In the genomic region with DNA sequence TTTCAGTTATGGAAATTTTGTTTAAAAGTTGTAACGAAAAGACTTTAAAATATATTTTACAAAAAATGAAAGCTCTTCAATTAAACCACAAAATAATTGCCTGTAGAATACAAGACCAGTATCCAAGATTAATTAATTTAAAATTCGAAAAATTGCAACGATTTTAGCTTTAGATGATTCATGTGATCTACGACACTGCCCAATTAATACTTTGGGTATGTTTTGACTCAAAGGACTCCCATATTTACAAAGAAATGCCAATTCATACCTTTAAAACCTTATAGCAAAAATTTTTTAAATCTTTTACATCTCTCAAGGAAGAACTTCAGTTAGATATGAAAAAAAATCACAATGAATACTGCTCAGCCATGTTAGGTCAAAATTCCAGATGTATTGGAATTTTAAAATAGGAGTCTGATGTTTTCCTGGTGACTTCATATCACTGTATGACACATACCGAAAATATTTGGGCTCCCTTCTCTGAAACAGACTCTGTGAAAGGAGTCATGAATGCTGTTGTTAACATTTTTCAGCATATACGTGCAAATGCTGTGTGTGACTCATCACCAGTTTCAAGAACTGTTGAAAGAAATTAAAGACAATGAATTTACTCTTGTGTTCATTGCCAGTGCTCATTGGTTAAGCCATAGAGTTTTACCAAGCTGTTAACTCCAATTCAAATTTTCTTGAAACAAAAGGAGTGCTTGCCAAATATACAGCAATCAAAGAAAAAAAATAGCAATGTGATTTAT, we compare ENCODE assay signal across 8 cellular contexts. TPM values are rescaled to one million over a fixed set of nuclear protein-coding genes. Genes with fewer than 3 reads are reported as not detected.
DNase-seq lines count a peak whose midpoint lies in the region; ATAC-seq and TF ChIP-seq lines count a peak whose summit lies in the region.

No MANE protein-coding gene starts in this region.

- no peaks in the 10 kb centered on the region for H3K9me3 ChIP-seq in MG63
- no peaks in the 10 kb centered on the region for H3K9me3 ChIP-seq in mammary epithelial cell (replicated peaks; ENCODE audit: insufficient read depth, low read length)
- no peaks in the 10 kb centered on the region for H3K9me3 ChIP-seq in neural progenitor cell (ENCODE audit: low read depth)

- intact Hi-C loops in mammary epithelial cell (cut with micrococcal nuclease) (loop anchor here (2.0 kb wide), 1 partner anchor 14 kb away; the partner anchor contains the start of gene SMS), head of caudate nucleus (cut with DNase I) (no loop called here)

- H3K27me3 Mint-ChIP-seq in neural progenitor cell (ENCODE audit: insufficient read depth, low read depth) = peaks cover 3% of the 10 kb centered on the region

- CTCF ChIA-PET in AG04449 (lab: Yijun Ruan, JAX) (interaction anchor here (1.8 kb wide), 1 partner anchor 59 kb away, joined by 3 read pairs; no protein-coding TSS in a partner anchor), mammary epithelial cell (lab: Charles Lee; ENCODE audit: low non-redundant PET) (no interaction called here)

- no peak overlapping the region for H2AFZ ChIP-seq in mammary epithelial cell (ENCODE audit: low read depth, low read length)
- H2AFZ ChIP-seq in neural progenitor cell (replicated peaks) = no peak overlapping the region

- H4K20me1 ChIP-seq in mammary epithelial cell (ENCODE audit: insufficient read depth, low read length) (no peaks in the 10 kb centered on the region), neural progenitor cell (ENCODE audit: low read depth) (no peaks in the 10 kb centered on the region)

- H3K9ac ChIP-seq in mammary epithelial cell (ENCODE audit: insufficient read depth, low read length) (no peak overlapping the region), neural progenitor cell (no peak overlapping the region)

- H3K79me2 ChIP-seq in mammary epithelial cell (ENCODE audit: insufficient read depth, low read length) (no peaks in the 10 kb centered on the region), neural progenitor cell (ENCODE audit: low read depth) (no peaks in the 10 kb centered on the region)

- BruUV-seq in mammary epithelial cell (replicated peaks; lab: Mats Ljungman, UMichigan) = no TSS peak

- H3K4me1 ChIP-seq in mammary epithelial cell (ENCODE audit: insufficient read depth, low read length) (peaks cover 13% of the 10 kb centered on the region), neural progenitor cell (no peaks in the 10 kb centered on the region)

- 43% methylated on average over 6 of the region's 6 CpGs for WGBS in mammary epithelial cell (ENCODE audit: low coverage, missing lambda C conversion rate)

- H3K4me2 ChIP-seq in mammary epithelial cell (ENCODE audit: insufficient read depth, low read depth, low read length) (peak overlapping the region; percentile 49), neural progenitor cell (no peak overlapping the region)

- H3K27me3 ChIP-seq in MG63 = no peaks in the 10 kb centered on the region
- H3K27me3 ChIP-seq in mammary epithelial cell (ENCODE audit: insufficient read depth, low read length) = no peaks in the 10 kb centered on the region
- no peaks in the 10 kb centered on the region for H3K27me3 ChIP-seq in neural progenitor cell

- H3K27ac ChIP-seq in mammary epithelial cell (ENCODE audit: insufficient read depth, low read depth, low read length) (peak overlapping the region; percentile 87), neural progenitor cell (no peak overlapping the region)

- peaks cover 4% of the 10 kb centered on the region for H3K9me3 Mint-ChIP-seq in neural progenitor cell

- no peak overlapping the region for H3K4me3 ChIP-seq in AG04449 (ENCODE audit: low read depth, low read length)
- H3K4me3 ChIP-seq in MG63 = no peak overlapping the region
- H3K4me3 ChIP-seq in mammary epithelial cell (replicated peaks in 1 of 3; ENCODE audit: insufficient read depth in 1 of 3, low read depth in 2 of 3, low read length in 3 of 3) = no peak overlapping the region
- H3K4me3 ChIP-seq in neural progenitor cell = no peak overlapping the region

- DNase-seq in AG04449 (ENCODE audit: low read depth, low spot score) (peak; percentile 86), MG63 (peak; percentile 35), mammary epithelial cell (peak; percentile 95), neural progenitor cell (ENCODE audit: low spot score) (no peak), head of caudate nucleus (no peak), activated gamma-delta T cell treated with Interleukin-2 at 50 U/mL for 16 hours (no peak)

- H3K4me1 Mint-ChIP-seq in neural progenitor cell = peaks cover 22% of the 10 kb centered on the region

- dilution Hi-C loops in mammary epithelial cell (cut with HindIII; ENCODE audit: low sequenced_read_pairs) = no loop called here

- TF ChIP-seq CTCF in AG04449 (IDR thresholded peaks at IDR 0.05; ENCODE audit: insufficient read depth, low read length, missing control alignments) = no peak
- TF ChIP-seq CTCF in mammary epithelial cell (conservative IDR thresholded peaks at IDR 0.05 in 1 of 2, IDR thresholded peaks at IDR 0.05 in 1 of 2; ENCODE audit: extremely low read depth in 1 of 2, insufficient read depth in 1 of 2, low read depth in 1 of 2, low read length in 2 of 2) = no peak
- no peak for TF ChIP-seq CTCF in neural progenitor cell (IDR thresholded peaks at IDR 0.05)

- no peak overlapping the region for H3K4me3 Mint-ChIP-seq in neural progenitor cell

- peak overlapping the region; percentile 91 for H3K27ac Mint-ChIP-seq in neural progenitor cell

- in situ Hi-C loops in mammary epithelial cell (cut with MboI; ENCODE audit: low sequenced_read_pairs in 2 of 2) = loop anchor here in 1 of 2 donors (25.0 kb wide), 1 partner anchor 1414 kb away; no protein-coding TSS in a partner anchor

- H3K36me3 ChIP-seq in MG63 (no peaks in the 10 kb centered on the region), mammary epithelial cell (ENCODE audit: insufficient read depth, low read length) (no peaks in the 10 kb centered on the region), neural progenitor cell (no peaks in the 10 kb centered on the region)

- ATAC-seq in GM19395 (IDR thresholded peaks at IDR 0.05; ENCODE audit: unreplicated experiment) (peak; percentile 76), HG02938 (IDR thresholded peaks at IDR 0.05; ENCODE audit: unreplicated experiment) (no peak)

- no peaks in the 10 kb centered on the region for H3F3A ChIP-seq in neural progenitor cell (ENCODE audit: low read depth)

- POLR2A ChIA-PET in AG04449 (lab: Yijun Ruan, JAX) = interaction anchor here (0.7 kb wide), 1 partner anchor 87 kb away, joined by 3 read pairs; the partner anchor contains the start of gene MBTPS2

- no peaks in the 10 kb centered on the region for H3K36me3 Mint-ChIP-seq in neural progenitor cell

RNA-seq across cellular contexts. Expression of gene SMS, which starts 13.8 kb away (rescaled TPM):
- 548 and 711 TPM in 2 replicates for total RNA-seq in MG63 (2014; rRNA removed; shearing (Covaris generic); ENCODE audit: low replicate concordance)
- total RNA-seq in mammary epithelial cell (100 to 1,000 TPM in 1 of 2 donors, 10 to 100 TPM in 1; 63.3 to 128 TPM), neural progenitor cell (ENCODE audit: low replicate concordance) (105 and 142 TPM in 2 replicates)
- 90.7 TPM for polyA plus RNA-seq in mammary epithelial cell
- 62.2 TPM for polyA minus RNA-seq in mammary epithelial cell

Comparison
In these comparisons a context has a peak if more than half of its experiments do, and no peak if none do; other contexts are left out.
1. DNase-seq: peak in AG04449 (single experiment), MG63 (single experiment) and mammary epithelial cell (single experiment); none in neural progenitor cell (single experiment), head of caudate nucleus (0 of 42) and activated gamma-delta T cell treated with Interleukin-2 at 50 U/mL for 16 hours (single experiment).